ENCODE assay signal across 22 cellular contexts in the genomic region with DNA sequence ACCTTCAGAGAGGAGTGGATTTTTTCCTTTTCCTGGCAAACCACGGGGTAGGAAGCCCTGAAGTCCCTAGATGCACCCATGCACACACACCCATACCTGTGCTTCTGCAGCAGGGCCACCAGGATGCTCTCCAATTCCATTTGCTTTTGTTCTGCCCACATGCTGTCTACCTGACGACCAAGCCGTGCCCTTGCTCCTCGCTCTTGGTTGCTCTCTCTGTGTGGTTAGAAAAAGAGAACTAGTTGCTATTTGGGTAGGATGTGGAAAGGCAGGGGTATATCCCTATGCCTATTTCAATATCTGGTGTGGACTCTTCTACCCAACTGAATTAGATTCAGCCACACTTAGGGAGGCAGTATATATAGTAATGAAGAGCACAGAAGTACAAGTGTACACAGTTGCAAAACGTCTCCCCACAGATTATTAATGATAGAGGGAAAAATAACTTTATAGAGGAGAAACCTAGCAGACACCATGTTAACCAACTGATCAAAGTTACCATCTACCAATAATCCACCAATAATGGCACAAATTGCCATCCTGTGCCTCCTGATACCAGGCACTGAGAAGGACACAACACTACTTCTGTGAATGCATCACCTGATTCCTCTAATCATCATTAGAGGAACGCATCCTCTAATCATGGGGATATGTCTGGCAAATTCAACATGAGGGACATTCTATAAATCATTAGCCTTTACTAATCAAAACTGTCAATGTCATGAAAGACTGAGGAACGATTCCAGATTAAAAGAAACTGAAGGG. TPM values are rescaled to one million over a fixed set of nuclear protein-coding genes. Genes with fewer than 3 reads are reported as not detected.
"Had no signal": no experiment of that assay in that cellular context is flagged by ENCODE, and none has a peak within 500 bp of the region (broad histone marks: within the 10 kb centered on the region; RNA-seq: fewer than 3 reads in every experiment).

No MANE protein-coding gene starts in this region.

- H3K27ac ChIP-seq: colonic mucosa, parathyroid adenoma, thoracic aorta, upper lobe of right lung had no signal

- H3K9ac ChIP-seq: parathyroid adenoma had no signal

- ATAC-seq: activated T-cell treated with anti-CD3 and anti-CD28 coated beads, Interleukin-2, amount 50 U/mL, for 4 hours; left cardiac atrium; naive thymus-derived CD8-positive, alpha-beta T cell; sciatic nerve; upper lobe of right lung had no signal

- DNase-seq: activated CD4-positive, alpha-beta T cell treated with anti-CD3 and anti-CD28 coated beads, Interleukin-2, amount 10 ng/mL, durations not matched to agents 24 days and 14 days; activated CD8-positive, alpha-beta memory T cell treated with anti-CD3 and anti-CD28 coated beads, Interleukin-2, amount 50 U/mL, for 4 hours; activated naive CD4-positive, alpha-beta T cell treated with anti-CD3 and anti-CD28 coated beads for 36 hours; activated T-cell treated with anti-CD3 and anti-CD28 coated beads, Interleukin-2, amount 50 U/mL, for 4 hours; colonic mucosa; foreskin melanocyte; glutamatergic neuron; hippocampal formation; left cardiac atrium; naive thymus-derived CD8-positive, alpha-beta T cell; stimulated activated CD4-positive, alpha-beta T cell treated with anti-CD3 and anti-CD28 coated beads, Interleukin-4, amount 100 ng/mL, for 1 hour; upper lobe of right lung had no signal

- H3K36me3 ChIP-seq: colonic mucosa, thoracic aorta, upper lobe of right lung had no signal

- H3K4me1 Mint-ChIP-seq: activated CD4-positive, alpha-beta T cell treated with anti-CD3 and anti-CD28 coated beads, Interleukin-2, amount 10 ng/mL, durations not matched to agents 24 days and 14 days; central memory CD8-positive, alpha-beta T cell; naive thymus-derived CD8-positive, alpha-beta T cell had no signal

- H2AFZ ChIP-seq: parathyroid adenoma had no signal

- H3K4me2 ChIP-seq: smooth muscle cell had no signal

- H3K4me3 ChIP-seq: colonic mucosa, smooth muscle cell, thoracic aorta, upper lobe of right lung had no signal

- H3K9me3 Mint-ChIP-seq: activated CD4-positive, alpha-beta T cell treated with anti-CD3 and anti-CD28 coated beads, Interleukin-2, amount 10 ng/mL, durations not matched to agents 24 days and 14 days; activated naive CD4-positive, alpha-beta T cell treated with anti-CD3 and anti-CD28 coated beads for 36 hours; central memory CD8-positive, alpha-beta T cell; T-helper 2 cell treated with Interferon-gamma antibody and Interleukin-4, amounts not matched to agents 5 μg/mL and 100 μg/mL, for 36 hours had no signal

- H3K27me3 ChIP-seq: colonic mucosa, upper lobe of right lung had no signal

- H3K4me3 Mint-ChIP-seq: activated CD4-positive, alpha-beta T cell treated with anti-CD3 and anti-CD28 coated beads, Interleukin-2, amount 10 ng/mL, durations not matched to agents 24 days and 14 days; activated naive CD4-positive, alpha-beta T cell treated with anti-CD3 and anti-CD28 coated beads for 36 hours; activated T-cell treated with anti-CD3 and anti-CD28 coated beads, Interleukin-2, amount 50 U/mL, for 4 hours; central memory CD8-positive, alpha-beta T cell; naive thymus-derived CD8-positive, alpha-beta T cell; T-helper 2 cell treated with Interferon-gamma antibody and Interleukin-4, amounts not matched to agents 5 μg/mL and 100 μg/mL, for 36 hours had no signal

- H3K9me3 ChIP-seq: colonic mucosa, thoracic aorta, upper lobe of right lung had no signal

- H3K36me3 Mint-ChIP-seq: naive thymus-derived CD8-positive, alpha-beta T cell had no signal

- H3K27ac Mint-ChIP-seq: activated CD4-positive, alpha-beta T cell treated with anti-CD3 and anti-CD28 coated beads, Interleukin-2, amount 10 ng/mL, durations not matched to agents 24 days and 14 days; activated naive CD4-positive, alpha-beta T cell treated with anti-CD3 and anti-CD28 coated beads for 36 hours; naive thymus-derived CD8-positive, alpha-beta T cell; T-helper 2 cell treated with Interferon-gamma antibody and Interleukin-4, amounts not matched to agents 5 μg/mL and 100 μg/mL, for 36 hours had no signal

- H3K4me1 ChIP-seq: colonic mucosa, parathyroid adenoma, upper lobe of right lung had no signal

RNA-seq across cellular contexts. Expression of a gene that starts 7.3 kb away (rescaled TPM):
- total RNA-seq: activated CD4-positive, alpha-beta T cell treated with anti-CD3 and anti-CD28 coated beads, Interleukin-2, amount 10 ng/mL, durations not matched to agents 24 days and 14 days; activated naive CD4-positive, alpha-beta T cell treated with anti-CD3 and anti-CD28 coated beads for 36 hours; activated T-cell treated with anti-CD3 and anti-CD28 coated beads, Interleukin-2, amount 50 U/mL, for 4 hours; colonic mucosa; epithelial cell of proximal tubule; fibroblast of lung; lower leg skin; mesenteric fat pad; naive thymus-derived CD8-positive, alpha-beta T cell; sciatic nerve; smooth muscle cell; thoracic aorta; upper lobe of right lung had no signal
- polyA plus RNA-seq: fibroblast of lung; naive thymus-derived CD8-positive, alpha-beta T cell; smooth muscle cell had no signal
